Comparison of ENCODE assay signal across 19 cellular contexts in the genomic region with DNA sequence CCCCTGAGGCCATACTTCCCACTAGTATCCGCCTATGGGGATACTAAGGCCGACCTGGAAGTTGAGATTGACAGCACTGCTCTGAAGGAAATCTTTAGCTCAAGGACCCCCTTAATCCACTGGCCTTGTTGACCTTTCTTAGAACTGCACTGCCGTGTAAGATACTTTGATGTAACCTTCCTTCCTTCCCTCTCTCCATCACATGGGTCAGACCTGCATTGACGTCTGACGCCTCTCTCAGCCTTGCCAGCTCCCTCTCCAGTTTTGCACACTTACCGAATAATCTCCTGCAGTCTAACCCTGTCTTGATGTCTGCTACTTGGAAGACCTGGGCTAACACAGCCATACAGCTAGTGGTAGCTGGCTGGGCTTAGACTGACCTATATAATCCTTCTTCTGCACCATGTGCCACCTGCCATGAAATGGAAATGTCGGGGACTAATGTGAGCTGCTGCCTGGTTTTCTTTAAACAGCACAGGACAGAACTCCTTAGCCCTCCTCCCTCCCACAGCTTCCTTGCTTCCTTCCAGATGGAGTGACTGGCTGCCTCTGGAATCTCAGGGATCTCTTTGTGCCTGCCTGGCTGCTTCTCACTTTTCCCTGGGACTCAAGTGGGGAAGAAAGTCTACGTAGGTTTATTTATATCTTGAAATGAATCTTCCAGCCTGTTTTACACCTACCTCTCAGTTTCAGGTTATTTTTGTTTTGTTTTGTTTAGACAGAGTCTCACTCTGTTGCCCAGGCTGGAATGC. TPM values are rescaled to one million over a fixed set of nuclear protein-coding genes. Genes with fewer than 3 reads are reported as not detected.
DNase-seq lines count a peak whose midpoint lies in the region; ATAC-seq and TF ChIP-seq lines count a peak whose summit lies in the region.
"Had no signal": no experiment of that assay in that cellular context is flagged by ENCODE, and none has a peak within 500 bp of the region (broad histone marks: within the 10 kb centered on the region; RNA-seq: fewer than 3 reads in every experiment).

No MANE protein-coding gene starts in this region.

- DNase-seq in GM03348 (ENCODE audit: low spot score): peak; percentile 72
- DNase-seq in Panc1 (ENCODE audit: low read depth, low spot score): no peak
- DNase-seq in fibroblast of pulmonary artery (ENCODE audit: low read depth): peak; percentile 41
- DNase-seq in gastrocnemius medialis: peak in 1 of 2 donors; percentile 61
- DNase-seq in ecto neural progenitor cell (ENCODE audit: low spot score): no peak
- no peak for DNase-seq in colonic mucosa
- no peak for DNase-seq in stimulated activated CD4-positive, alpha-beta T cell treated with anti-CD3 and anti-CD28 coated beads, Interleukin-2, amount 100 ng/mL, for 48 hours
- DNase-seq: activated CD4-positive, alpha-beta T cell treated with anti-CD3 and anti-CD28 coated beads for 1 hour; activated CD8-positive, alpha-beta memory T cell treated with anti-CD3 and anti-CD28 coated beads for 24 hours; activated naive CD4-positive, alpha-beta T cell treated with anti-CD3 and anti-CD28 coated beads, Interleukin-2, amount 10 ng/mL, durations not matched to agents 7 days and 5 days; activated T-cell treated with anti-CD3 and anti-CD28 coated beads, Interleukin-2, amount 50 U/mL, for 24 hours; cerebellar nuclear complex; effector memory CD8-positive, alpha-beta T cell; esophagus squamous epithelium; glutamatergic neuron; KBM-7; left lung; MM.1S; NCI-H1417 treated with DMSO at 0.1 percent for 48 hours had no signal

- in situ Hi-C loops in Panc1 (cut with HindIII; ENCODE audit: low pct_unique_long_range_greater_than_20kb, low sequenced_read_pairs): no loop called here
- in situ Hi-C loops in gastrocnemius medialis (cut with MboI; ENCODE audit: low sequenced_read_pairs in 4 of 4): no loop called here

- TF ChIP-seq POLR2A in gastrocnemius medialis (IDR thresholded peaks at IDR 0.05): no peak

- H3K4me3 ChIP-seq in Panc1 (ENCODE audit: low read depth in 2 of 2, low read length in 2 of 2) (no peak overlapping the region), fibroblast of pulmonary artery (replicated peaks; ENCODE audit: low read depth, low read length) (no peak overlapping the region), gastrocnemius medialis (no peak overlapping the region), colonic mucosa (no peak overlapping the region)
- H3K4me3 ChIP-seq: esophagus squamous epithelium, left lung had no signal

- H3K4me1 ChIP-seq in Panc1 (ENCODE audit: control insufficient read depth, insufficient read depth, low read length) (no peaks in the 10 kb centered on the region), gastrocnemius medialis (peaks cover 8% of the 10 kb centered on the region in 2 donors), colonic mucosa (no peaks in the 10 kb centered on the region)
- H3K4me1 ChIP-seq: esophagus squamous epithelium, left lung had no signal

- H3K27me3 ChIP-seq in Panc1 (ENCODE audit: control insufficient read depth, insufficient read depth, low read length) (no peaks in the 10 kb centered on the region), gastrocnemius medialis (no peaks in the 10 kb centered on the region), colonic mucosa (no peaks in the 10 kb centered on the region)
- H3K27me3 ChIP-seq: esophagus squamous epithelium, left lung had no signal

- BruUV-seq in Panc1 (replicated peaks; lab: Mats Ljungman, UMichigan): no TSS peak

- POLR2A ChIA-PET in Panc1 (lab: Charles Lee): interaction anchor here (0.6 kb wide), 1 partner anchor 201 kb away, joined by 4 read pairs; no protein-coding TSS in a partner anchor

- H3K36me3 ChIP-seq in Panc1 (ENCODE audit: control insufficient read depth, insufficient read depth, low read length) (no peaks in the 10 kb centered on the region), gastrocnemius medialis (no peaks in the 10 kb centered on the region), colonic mucosa (no peaks in the 10 kb centered on the region)
- H3K36me3 ChIP-seq: esophagus squamous epithelium, left lung had no signal

- TF ChIP-seq CTCF in Panc1 (IDR thresholded peaks at IDR 0.05) (no peak), fibroblast of pulmonary artery (IDR thresholded peaks at IDR 0.05; ENCODE audit: low read length, missing control alignments) (no peak), gastrocnemius medialis (IDR thresholded peaks at IDR 0.05 in 4 of 5, conservative IDR thresholded peaks at IDR 0.05 in 1 of 5) (no peak), colonic mucosa (IDR thresholded peaks at IDR 0.05) (no peak)

- no peak overlapping the region for H3K9ac ChIP-seq in colonic mucosa (ENCODE audit: low read depth in 2 of 2, low read length in 2 of 2)

- H3K9me3 ChIP-seq in Panc1 (ENCODE audit: control insufficient read depth, insufficient read depth, low read depth, low read length): no peaks in the 10 kb centered on the region
- H3K9me3 ChIP-seq in gastrocnemius medialis: no peaks in the 10 kb centered on the region
- no peaks in the 10 kb centered on the region for H3K9me3 ChIP-seq in colonic mucosa
- H3K9me3 ChIP-seq: esophagus squamous epithelium, left lung had no signal

- CTCF ChIA-PET in Panc1 (lab: Charles Lee): no interaction called here

- ATAC-seq in Panc1 (peak; percentile 39), gastrocnemius medialis (peak; percentile 77 to 96)
- ATAC-seq: effector memory CD8-positive, alpha-beta T cell; left lung had no signal

- intact Hi-C loops in Panc1 (cut with micrococcal nuclease; ENCODE audit: unreplicated experiment) (no loop called here), gastrocnemius medialis (cut with DNase I; ENCODE audit: low total_unique reads) (no loop called here), colonic mucosa (cut with DNase I) (no loop called here)

- H3K27ac ChIP-seq in Panc1 (ENCODE audit: low read length) (no peak overlapping the region), gastrocnemius medialis (peak overlapping the region; percentile 57 to 75 (median 68)), colonic mucosa (no peak overlapping the region)
- H3K27ac ChIP-seq: esophagus squamous epithelium, left lung had no signal

RNA-seq across cellular contexts. Expression of gene HERC1, which starts 39.2 kb away (rescaled TPM):
- 29.7 TPM for total RNA-seq in Panc1 (2021; ENCODE audit: unreplicated experiment)
- polyA plus RNA-seq in Panc1 (2012; ENCODE audit: insufficient read length): 23.3 TPM
- total RNA-seq in gastrocnemius medialis: 100 to 1,000 TPM in 3 of 4 donors, 10 to 100 TPM in 1; 70.0 to 141 (median 114) TPM
- 10 to 100 TPM; 58.2 to 58.9 TPM for total RNA-seq in colonic mucosa

Comparison
In these comparisons a context has a peak if more than half of its experiments do, and no peak if none do; other contexts are left out.
1. DNase-seq: peak in GM03348 (single experiment) and fibroblast of pulmonary artery (single experiment); none in Panc1 (single experiment), ecto neural progenitor cell (single experiment), colonic mucosa (single experiment) and stimulated activated CD4-positive, alpha-beta T cell treated with anti-CD3 and anti-CD28 coated beads, Interleukin-2, amount 100 ng/mL, for 48 hours (0 of 2).
2. H3K27ac ChIP-seq: peak in gastrocnemius medialis (4 of 4); none in Panc1 (single experiment) and colonic mucosa (single experiment).